ENCODE assay signal across 10 cellular contexts in the genomic region with DNA sequence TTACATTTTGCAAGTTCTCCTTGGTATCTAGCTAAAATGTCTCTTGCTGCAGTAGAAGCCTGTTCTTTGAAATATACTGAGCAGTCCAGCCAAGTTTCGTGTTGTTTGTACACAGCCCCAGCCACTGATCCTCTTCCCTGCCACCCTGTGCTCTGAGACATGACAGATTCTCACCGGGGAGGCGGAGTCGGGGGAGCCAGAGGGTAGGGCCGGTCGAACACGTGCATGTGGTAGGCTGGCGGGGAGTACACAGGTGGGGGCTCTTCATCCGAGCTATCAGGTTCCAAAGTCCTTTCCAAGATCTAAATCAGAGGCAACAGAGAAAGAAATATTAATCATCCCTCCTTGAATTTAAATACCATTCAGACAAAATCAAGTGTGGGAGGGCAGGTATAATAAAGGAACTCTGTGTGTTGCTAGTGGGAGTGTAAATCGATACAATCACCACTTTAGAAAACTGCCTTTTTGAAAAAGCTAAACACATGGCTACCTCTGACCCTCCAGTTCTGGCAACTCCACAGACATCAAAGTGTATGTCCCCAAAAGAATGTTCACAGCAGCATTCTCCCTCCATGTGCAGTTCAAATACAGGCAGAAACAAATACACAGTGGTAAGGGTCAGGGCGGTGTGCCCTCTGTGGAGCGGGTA. TPM values are rescaled to one million over a fixed set of nuclear protein-coding genes. Genes with fewer than 3 reads are reported as not detected.
A peak's percentile ranks its signal among the peaks of the same experiment; 100 is the strongest.
DNase-seq lines count a peak whose midpoint lies in the region; ATAC-seq and TF ChIP-seq lines count a peak whose summit lies in the region.
"Had no signal": no experiment of that assay in that cellular context is flagged by ENCODE, and none has a peak within 500 bp of the region (broad histone marks: within the 10 kb centered on the region; RNA-seq: fewer than 3 reads in every experiment).

No MANE protein-coding gene starts in this region.

- H3K4me1 ChIP-seq in HUES48 (ENCODE audit: control insufficient read depth, insufficient read depth, low read length) (peaks cover 57% of the 10 kb centered on the region), body of pancreas (peaks cover 54% of the 10 kb centered on the region), muscle layer of duodenum (ENCODE audit: control insufficient read depth in 1 of 2, insufficient read depth in 2 of 2, low read length in 2 of 2) (peaks cover 20 to 64% of the 10 kb centered on the region in 2 donors)

- no peaks in the 10 kb centered on the region for H3K36me3 ChIP-seq in HUES48 (ENCODE audit: control insufficient read depth, insufficient read depth, low read length)
- no peaks in the 10 kb centered on the region for H3K36me3 ChIP-seq in body of pancreas (replicated peaks in 1 of 2; ENCODE audit: insufficient read depth in 1 of 2, low read depth in 2 of 2)
- H3K36me3 ChIP-seq in muscle layer of duodenum (ENCODE audit: control insufficient read depth in 1 of 2, insufficient read depth in 2 of 2, low read length in 2 of 2) = peaks cover 18 to 26% of the 10 kb centered on the region in 2 donors

- peak overlapping the region; percentile 89 for H3K27ac ChIP-seq in HUES48 (ENCODE audit: low read depth, low read length)
- H3K27ac ChIP-seq in body of pancreas = peak overlapping the region; percentile 26 to 61 (median 44)
- H3K27ac ChIP-seq in muscle layer of duodenum (ENCODE audit: low read length) = peak overlapping the region; percentile 46
- H3K27ac ChIP-seq: C4-2B had no signal

- H3K9me3 Mint-ChIP-seq in activated CD8-positive, alpha-beta memory T cell treated with anti-CD3 and anti-CD28 coated beads, Interleukin-2, amount 10 ng/mL, durations not matched to agents 7 days and 5 days (ENCODE audit: low read depth) = no peaks in the 10 kb centered on the region

- H3K27ac Mint-ChIP-seq in activated CD8-positive, alpha-beta memory T cell treated with anti-CD3 and anti-CD28 coated beads, Interleukin-2, amount 10 ng/mL, durations not matched to agents 7 days and 5 days = no peak overlapping the region

- intact Hi-C loops in body of pancreas (cut with DNase I) = no loop called here

- no peak overlapping the region for H3K4me3 Mint-ChIP-seq in activated CD8-positive, alpha-beta memory T cell treated with anti-CD3 and anti-CD28 coated beads, Interleukin-2, amount 10 ng/mL, durations not matched to agents 7 days and 5 days

- H3K9ac ChIP-seq in HUES48 (ENCODE audit: low read depth, low read length) = no peak overlapping the region

- ATAC-seq in body of pancreas = peak; percentile 67
- ATAC-seq in activated CD8-positive, alpha-beta memory T cell treated with anti-CD3 and anti-CD28 coated beads, Interleukin-2, amount 10 ng/mL, durations not matched to agents 7 days and 5 days = no peak

- WGBS in body of pancreas, 2 donors = 48 to 80% methylated on average over 12 of the region's 12 CpGs

- CTCF ChIA-PET in activated CD8-positive, alpha-beta memory T cell treated with anti-CD3 and anti-CD28 coated beads, Interleukin-2, amount 10 ng/mL, durations not matched to agents 7 days and 5 days (lab: Charles Lee) = interaction anchor here (0.7 kb wide), 1 partner anchor 305 kb away, joined by 3 read pairs; no protein-coding TSS in a partner anchor

- H3K9me3 ChIP-seq in HUES48 (ENCODE audit: control insufficient read depth, insufficient read depth, low read length) = no peaks in the 10 kb centered on the region
- H3K9me3 ChIP-seq in body of pancreas = no peaks in the 10 kb centered on the region
- no peaks in the 10 kb centered on the region for H3K9me3 ChIP-seq in muscle layer of duodenum (ENCODE audit: control insufficient read depth in 1 of 2, low read length in 2 of 2)
- H3K9me3 ChIP-seq: tibial nerve had no signal

- no peak for TF ChIP-seq CTCF in body of pancreas (IDR thresholded peaks at IDR 0.05)

- H3K4me3 ChIP-seq in HUES48 (ENCODE audit: low read depth, low read length) (no peak overlapping the region), body of pancreas (no peak overlapping the region), muscle layer of duodenum (ENCODE audit: low read depth in 1 of 2, low read length in 2 of 2) (no peak overlapping the region)
- H3K4me3 ChIP-seq: tibial nerve had no signal

- DNase-seq in A172 (ENCODE audit: low spot score) = peak; percentile 59
- DNase-seq in body of pancreas = peak in 3 of 4 donors; percentile 59 to 68 (median 62)
- no peak for DNase-seq in hepatic stellate cell (ENCODE audit: low spot score)
- DNase-seq in activated CD8-positive, alpha-beta memory T cell treated with anti-CD3 and anti-CD28 coated beads, Interleukin-2, amount 10 ng/mL, durations not matched to agents 7 days and 5 days = no peak
- DNase-seq in retina = no peak
- DNase-seq in COLO829 (ENCODE audit: low spot score) = no peak

- H3K4me1 Mint-ChIP-seq in activated CD8-positive, alpha-beta memory T cell treated with anti-CD3 and anti-CD28 coated beads, Interleukin-2, amount 10 ng/mL, durations not matched to agents 7 days and 5 days = peaks cover 5% of the 10 kb centered on the region

- H3K27me3 ChIP-seq in HUES48 (ENCODE audit: control insufficient read depth, insufficient read depth, low read length) (peaks cover 32% of the 10 kb centered on the region), body of pancreas (no peaks in the 10 kb centered on the region), muscle layer of duodenum (ENCODE audit: low read depth, low read length) (no peaks in the 10 kb centered on the region)
- H3K27me3 ChIP-seq: tibial nerve had no signal

- H3K36me3 Mint-ChIP-seq in activated CD8-positive, alpha-beta memory T cell treated with anti-CD3 and anti-CD28 coated beads, Interleukin-2, amount 10 ng/mL, durations not matched to agents 7 days and 5 days = no peaks in the 10 kb centered on the region

- H3K27me3 Mint-ChIP-seq in activated CD8-positive, alpha-beta memory T cell treated with anti-CD3 and anti-CD28 coated beads, Interleukin-2, amount 10 ng/mL, durations not matched to agents 7 days and 5 days = peaks cover 50% of the 10 kb centered on the region

- TF ChIP-seq POLR2A in body of pancreas (IDR thresholded peaks at IDR 0.05) = no peak

RNA-seq across cellular contexts. Expression of a gene that starts 29.7 kb away (rescaled TPM):
- total RNA-seq in A172 (2014; rRNA removed; shearing (Covaris generic)) = 67.2 and 83.7 TPM in 2 replicates
- 10 to 100 TPM in 1 of 2 donors, 1 to 10 TPM in 1; 1.3 to 13.7 TPM for total RNA-seq in body of pancreas
- 10 to 100 TPM; 39.4 to 49.4 TPM for total RNA-seq in activated CD8-positive, alpha-beta memory T cell treated with anti-CD3 and anti-CD28 coated beads, Interleukin-2, amount 10 ng/mL, durations not matched to agents 7 days and 5 days

Comparison
In these comparisons a context has a peak if more than half of its experiments do, and no peak if none do; other contexts are left out.
1. DNase-seq: peak in A172 (single experiment) and body of pancreas (3 of 4); none in hepatic stellate cell (single experiment), activated CD8-positive, alpha-beta memory T cell treated with anti-CD3 and anti-CD28 coated beads, Interleukin-2, amount 10 ng/mL, durations not matched to agents 7 days and 5 days (single experiment), retina (single experiment) and COLO829 (single experiment).
2. Peak in every context shown above with its lines, with median percentiles within 50 percentile points of each other: H3K27ac ChIP-seq.